In the genomic region with DNA sequence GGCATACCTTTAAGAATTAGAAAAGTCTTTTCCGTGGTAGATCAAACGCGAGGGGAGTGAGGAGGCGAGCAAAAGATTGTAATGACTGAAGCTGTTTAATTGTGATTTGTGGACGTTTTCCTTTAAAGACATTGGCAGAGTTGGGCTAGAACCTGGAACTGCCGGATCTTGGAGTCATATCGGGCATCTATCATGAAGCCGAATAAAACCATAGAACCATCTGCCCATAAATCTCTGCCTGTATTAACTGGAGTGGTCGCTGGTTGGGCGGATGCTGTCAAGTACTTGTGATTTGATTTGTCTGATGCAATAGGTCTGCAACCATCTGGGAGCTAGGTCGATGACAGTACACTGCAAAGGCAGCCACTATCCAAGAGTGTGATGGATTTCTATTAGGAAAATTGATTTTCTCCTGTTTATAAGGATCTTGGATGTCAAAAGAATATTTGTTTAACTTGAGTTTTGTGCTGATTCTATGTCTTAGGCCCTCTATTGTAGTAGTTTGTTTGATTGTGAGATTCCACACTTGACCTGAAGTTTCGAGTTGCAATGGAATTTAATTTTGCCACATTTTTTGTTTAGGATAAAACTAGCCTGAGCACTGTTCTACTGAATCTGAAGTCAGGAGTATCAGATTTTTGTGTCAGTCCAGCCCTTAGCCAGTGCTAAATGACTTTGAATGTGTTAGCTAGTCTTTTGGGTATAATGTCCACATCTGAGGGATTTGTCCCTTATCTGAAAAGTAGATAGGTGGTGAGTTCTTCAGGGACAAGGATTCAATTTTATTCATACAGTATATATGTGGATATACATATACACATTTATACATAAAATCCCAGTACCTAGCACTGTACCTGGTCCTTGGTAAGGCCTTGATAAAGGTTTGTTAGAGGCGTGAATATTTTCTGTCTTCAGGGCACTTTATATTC, we compare ENCODE assay signal across 8 cellular contexts. TPM values are rescaled to one million over a fixed set of nuclear protein-coding genes. Genes with fewer than 3 reads are reported as not detected.
A peak's percentile ranks its signal among the peaks of the same experiment; 100 is the strongest.
DNase-seq lines count a peak whose midpoint lies in the region; ATAC-seq lines count a peak whose summit lies in the region.

No MANE protein-coding gene starts in this region.

- no peaks in the 10 kb centered on the region for H3K9me3 ChIP-seq in T-helper 17 cell (ENCODE audit: control insufficient read depth, low read length, poor library complexity, severe bottlenecking)

- peaks cover 7% of the 10 kb centered on the region for H3K36me3 Mint-ChIP-seq in T-helper 17 cell (ENCODE audit: low read depth)

- ATAC-seq in T-helper 17 cell (no peak), HG03469 (IDR thresholded peaks at IDR 0.05; ENCODE audit: unreplicated experiment) (no peak)

- peak overlapping the region; percentile 95 for H3K27ac Mint-ChIP-seq in T-helper 17 cell

- H3K27me3 Mint-ChIP-seq in T-helper 17 cell, result peaks cover 2% of the 10 kb centered on the region

- H3K4me1 Mint-ChIP-seq in T-helper 17 cell, result peaks cover 30% of the 10 kb centered on the region

- DNase-seq in NK-92 treated with Interleukin-12 subunit alpha and Interleukin-12 subunit beta, amount 100 ng/mL, for 24 hours (lab: John Stamatoyannopoulos, UW), result peak; percentile 45
- DNase-seq in NK-92 (lab: John Stamatoyannopoulos, UW; ENCODE audit: unreplicated experiment) (no peak), NCI-H1092 treated with DMSO at 0.1 percent for 48 hours (lab: John Stamatoyannopoulos, UW) (peak; percentile 40), T-helper 17 cell (no peak), caudate nucleus (lab: John Stamatoyannopoulos, UW) (peak in 9 of 61 donors; percentile 28 to 59 (median 40)), kidney tubule cell (ENCODE audit: low spot score) (peak; percentile 74)
- DNase-seq in stimulated activated CD4-positive, alpha-beta T cell treated with anti-CD3 and anti-CD28 coated beads, Interleukin-4, amount 100 ng/mL, for 1 hour, result peak; percentile 35

- H3K4me3 Mint-ChIP-seq in T-helper 17 cell, result peak overlapping the region; percentile 98

- peak overlapping the region; percentile 76 for H3K27ac ChIP-seq in caudate nucleus (ENCODE audit: low read depth, low read length)

RNA-seq across cellular contexts. Expression of gene SARS1, which starts 1.2 kb away (rescaled TPM):
- 100 to 1,000 TPM in 1 of 2 donors, 10 to 100 TPM in 1; 90.8 to 120 TPM for total RNA-seq in T-helper 17 cell

RNA-seq across cellular contexts. Expression of gene CELSR2, which starts 34.4 kb away (rescaled TPM):
- 1 to 10 TPM; 3.2 to 3.3 TPM for total RNA-seq in T-helper 17 cell

Comparison
In these comparisons a context has a peak if more than half of its experiments do, and no peak if none do; other contexts are left out.
1. DNase-seq: peak in NK-92 treated with Interleukin-12 subunit alpha and Interleukin-12 subunit beta, amount 100 ng/mL, for 24 hours (single experiment), NCI-H1092 treated with DMSO at 0.1 percent for 48 hours (single experiment), kidney tubule cell (single experiment) and stimulated activated CD4-positive, alpha-beta T cell treated with anti-CD3 and anti-CD28 coated beads, Interleukin-4, amount 100 ng/mL, for 1 hour (single experiment); none in NK-92 (single experiment) and T-helper 17 cell (0 of 3).